In genomic region chr6:56259682-56260081, GRCh38 we compare ENCODE assay signal across 16 cellular contexts. TPM values are rescaled to one million over a fixed set of nuclear protein-coding genes. Genes with fewer than 3 reads are reported as not detected.
DNase-seq lines count a peak whose midpoint lies in the region; TF ChIP-seq lines count a peak whose summit lies in the region.
"Had no signal": no experiment of that assay in that cellular context is flagged by ENCODE, and none has a peak within 500 bp of the region (broad histone marks: within the 10 kb centered on the region; RNA-seq: fewer than 3 reads in every experiment).

No MANE protein-coding gene starts in this region.

- H3K27me3 Mint-ChIP-seq in glutamatergic neuron (ENCODE audit: unreplicated experiment) (peaks cover 4% of the 10 kb centered on the region), progenitor cell of endocrine pancreas (peaks cover 6% of the 10 kb centered on the region)

- H3K4me3 Mint-ChIP-seq in glutamatergic neuron (ENCODE audit: unreplicated experiment) (no peak overlapping the region), progenitor cell of endocrine pancreas (ENCODE audit: low read depth) (no peak overlapping the region)
- H3K4me3 Mint-ChIP-seq: activated naive CD4-positive, alpha-beta T cell treated with anti-CD3 and anti-CD28 coated beads, Interleukin-2, amount 50 U/mL, for 24 hours had no signal

- H3K9me3 Mint-ChIP-seq in glutamatergic neuron (ENCODE audit: unreplicated experiment) (no peaks in the 10 kb centered on the region), progenitor cell of endocrine pancreas (ENCODE audit: low read depth) (no peaks in the 10 kb centered on the region)
- H3K9me3 Mint-ChIP-seq: activated naive CD4-positive, alpha-beta T cell treated with anti-CD3 and anti-CD28 coated beads, Interleukin-2, amount 50 U/mL, for 24 hours had no signal

- in situ Hi-C loops in brain microvascular endothelial cell (cut with HindIII; ENCODE audit: low pct_ligation_motif_present, low sequenced_read_pairs), result no loop called here

- H3K27ac ChIP-seq in brain microvascular endothelial cell, result peak overlapping the region; percentile 2
- H3K27ac ChIP-seq: neutrophil had no signal

- TF ChIP-seq CTCF in brain microvascular endothelial cell (IDR thresholded peaks at IDR 0.05; ENCODE audit: low read depth, low read length, missing control alignments) (no peak), retinal pigment epithelial cell (conservative IDR thresholded peaks at IDR 0.05; ENCODE audit: low read depth, low read length) (no peak), glutamatergic neuron (IDR thresholded peaks at IDR 0.05; ENCODE audit: partially characterized antibody, unreplicated experiment) (no peak), progenitor cell of endocrine pancreas (IDR thresholded peaks at IDR 0.05; ENCODE audit: unreplicated experiment) (no peak)

- H3K4me3 ChIP-seq in brain microvascular endothelial cell (ENCODE audit: low read depth, low read length), result no peak overlapping the region
- no peak overlapping the region for H3K4me3 ChIP-seq in retinal pigment epithelial cell (ENCODE audit: low read length)

- H3K36me3 ChIP-seq in brain microvascular endothelial cell (replicated peaks), result no peaks in the 10 kb centered on the region
- H3K36me3 ChIP-seq: neutrophil had no signal

- H3K36me3 Mint-ChIP-seq in glutamatergic neuron (ENCODE audit: unreplicated experiment) (no peaks in the 10 kb centered on the region), progenitor cell of endocrine pancreas (ENCODE audit: insufficient read depth) (no peaks in the 10 kb centered on the region)
- H3K36me3 Mint-ChIP-seq: activated naive CD4-positive, alpha-beta T cell treated with anti-CD3 and anti-CD28 coated beads, Interleukin-2, amount 50 U/mL, for 24 hours had no signal

- no peak overlapping the region for H3K27ac Mint-ChIP-seq in glutamatergic neuron (ENCODE audit: unreplicated experiment)
- H3K27ac Mint-ChIP-seq in progenitor cell of endocrine pancreas, result no peak overlapping the region
- H3K27ac Mint-ChIP-seq: activated naive CD4-positive, alpha-beta T cell treated with anti-CD3 and anti-CD28 coated beads, Interleukin-2, amount 50 U/mL, for 24 hours had no signal

- no peaks in the 10 kb centered on the region for H3K4me1 Mint-ChIP-seq in glutamatergic neuron (ENCODE audit: low read depth, unreplicated experiment)
- H3K4me1 Mint-ChIP-seq in progenitor cell of endocrine pancreas (ENCODE audit: low read depth), result peaks cover 9% of the 10 kb centered on the region
- H3K4me1 Mint-ChIP-seq: activated naive CD4-positive, alpha-beta T cell treated with anti-CD3 and anti-CD28 coated beads, Interleukin-2, amount 50 U/mL, for 24 hours had no signal

- H3K27me3 ChIP-seq in brain microvascular endothelial cell (replicated peaks), result no peaks in the 10 kb centered on the region
- H3K27me3 ChIP-seq: neutrophil had no signal

- DNase-seq in NCI-H2081 (lab: John Stamatoyannopoulos, UW) (peak; percentile 31 to 61), NCI-H2081 treated with DMSO at 0.1 percent for 48 hours (lab: John Stamatoyannopoulos, UW) (no peak), NCI-H2227 (lab: John Stamatoyannopoulos, UW; ENCODE audit: unreplicated experiment) (peak; percentile 39), brain microvascular endothelial cell (peak; percentile 72), retinal pigment epithelial cell (ENCODE audit: low read depth) (peak; percentile 82), glutamatergic neuron (no peak), progenitor cell of endocrine pancreas (ENCODE audit: low spot score, unreplicated experiment) (no peak)
- no peak for DNase-seq in central memory CD4-positive, alpha-beta T cell
- DNase-seq: activated CD4-positive, alpha-beta T cell treated with anti-CD3 and anti-CD28 coated beads, Interleukin-2, amount 50 U/mL, for 4 hours; effector CD8-positive, alpha-beta T cell; GOT3; kidney; NCI-H1436; stimulated activated CD4-positive, alpha-beta T cell treated with anti-CD3 and anti-CD28 coated beads, Interleukin-4, amount 100 ng/mL, for 24 hours had no signal

RNA-seq across cellular contexts. Expression of gene COL21A1, which starts 12.3 kb away (rescaled TPM):
- 0.69 TPM for total RNA-seq in glutamatergic neuron (ENCODE audit: unreplicated experiment)
- 16.8 and 20.5 TPM in 2 replicates for total RNA-seq in progenitor cell of endocrine pancreas

Comparison
In these comparisons a context has a peak if more than half of its experiments do, and no peak if none do; other contexts are left out.
1. DNase-seq: peak in NCI-H2081 (2 of 2), NCI-H2227 (single experiment), brain microvascular endothelial cell (single experiment) and retinal pigment epithelial cell (single experiment); none in NCI-H2081 treated with DMSO at 0.1 percent for 48 hours (single experiment), glutamatergic neuron (single experiment), central memory CD4-positive, alpha-beta T cell (single experiment) and progenitor cell of endocrine pancreas (single experiment).
2. RNA of gene COL21A1, which starts 12.3 kb away (total RNA-seq): 16.8 to 20.5 TPM in progenitor cell of endocrine pancreas; 0.69 TPM in glutamatergic neuron (single experiment); every median in the first group is over 10 times any median in the second.